ENCODE assay signal across 1 cellular context in genomic region chr15:69760890-69761568, GRCh38.
A peak's percentile ranks its signal among the peaks of the same experiment; 100 is the strongest.
TF ChIP-seq lines count a peak whose summit lies in the region.

No MANE protein-coding gene starts in this region.

TF ChIP-seq in GM12878, 131 proteins besides CTCF, POLR2A, EP300 and RAD21 (continued from another document and continues in another):
- no peak for TF ChIP-seq ZNF592 (IDR thresholded peaks at IDR 0.05)
- TF ChIP-seq, protein P1, sequence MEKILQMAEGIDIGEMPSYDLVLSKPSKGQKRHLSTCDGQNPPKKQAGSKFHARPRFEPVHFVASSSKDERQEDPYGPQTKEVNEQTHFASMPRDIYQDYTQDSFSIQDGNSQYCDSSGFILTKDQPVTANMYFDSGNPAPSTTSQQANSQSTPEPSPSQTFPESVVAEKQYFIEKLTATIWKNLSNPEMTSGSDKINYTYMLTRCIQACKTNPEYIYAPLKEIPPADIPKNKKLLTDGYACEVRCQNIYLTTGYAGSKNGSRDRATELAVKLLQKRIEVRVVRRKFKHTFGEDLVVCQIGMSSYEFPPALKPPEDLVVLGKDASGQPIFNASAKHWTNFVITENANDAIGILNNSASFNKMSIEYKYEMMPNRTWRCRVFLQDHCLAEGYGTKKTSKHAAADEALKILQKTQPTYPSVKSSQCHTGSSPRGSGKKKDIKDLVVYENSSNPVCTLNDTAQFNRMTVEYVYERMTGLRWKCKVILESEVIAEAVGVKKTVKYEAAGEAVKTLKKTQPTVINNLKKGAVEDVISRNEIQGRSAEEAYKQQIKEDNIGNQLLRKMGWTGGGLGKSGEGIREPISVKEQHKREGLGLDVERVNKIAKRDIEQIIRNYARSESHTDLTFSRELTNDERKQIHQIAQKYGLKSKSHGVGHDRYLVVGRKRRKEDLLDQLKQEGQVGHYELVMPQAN (conservative IDR thresholded peaks at IDR 0.05) = no peak
- TF ChIP-seq, protein P2, sequence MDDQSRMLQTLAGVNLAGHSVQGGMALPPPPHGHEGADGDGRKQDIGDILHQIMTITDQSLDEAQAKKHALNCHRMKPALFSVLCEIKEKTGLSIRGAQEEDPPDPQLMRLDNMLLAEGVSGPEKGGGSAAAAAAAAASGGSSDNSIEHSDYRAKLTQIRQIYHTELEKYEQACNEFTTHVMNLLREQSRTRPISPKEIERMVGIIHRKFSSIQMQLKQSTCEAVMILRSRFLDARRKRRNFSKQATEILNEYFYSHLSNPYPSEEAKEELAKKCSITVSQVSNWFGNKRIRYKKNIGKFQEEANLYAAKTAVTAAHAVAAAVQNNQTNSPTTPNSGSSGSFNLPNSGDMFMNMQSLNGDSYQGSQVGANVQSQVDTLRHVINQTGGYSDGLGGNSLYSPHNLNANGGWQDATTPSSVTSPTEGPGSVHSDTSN (IDR thresholded peaks at IDR 0.05; ENCODE audit: insufficient replicate concordance, low read depth, low read length) = no peak
- peak; percentile 73 for TF ChIP-seq NFIC (IDR thresholded peaks at IDR 0.05; ENCODE audit: low read depth, low read length)
- TF ChIP-seq EED (IDR thresholded peaks at IDR 0.05; ENCODE audit: low read depth) = peak; percentile 53; the same call in 1 of the 2 replicates
- 0 out of 2 replicates have a peak, but pooled peaks have one; percentile 44 for TF ChIP-seq DPF2 (IDR thresholded peaks at IDR 0.05)
- TF ChIP-seq RAD51 (IDR thresholded peaks at IDR 0.05) = no peak
- TF ChIP-seq NR2C1 (IDR thresholded peaks at IDR 0.05) = no peak
- no peak for TF ChIP-seq ZSCAN29 (IDR thresholded peaks at IDR 0.05)
- TF ChIP-seq JUNB (IDR thresholded peaks at IDR 0.05) = no peak; the same call in 1 of the 2 replicates
- no peak for TF ChIP-seq HSF1 (IDR thresholded peaks at IDR 0.05; ENCODE audit: low read depth, low read length)
- no peak for TF ChIP-seq ZZZ3 (IDR thresholded peaks at IDR 0.05; ENCODE audit: control insufficient read depth, insufficient read length, low read depth)
- TF ChIP-seq KLF5 (IDR thresholded peaks at IDR 0.05; ENCODE audit: partially characterized antibody) = no peak
- TF ChIP-seq NBN (IDR thresholded peaks at IDR 0.05) = 0 out of 2 replicates have a peak, but pooled peaks have one; percentile 53
- TF ChIP-seq MTA2 (IDR thresholded peaks at IDR 0.05; ENCODE audit: low read depth) = peak; percentile 77
- TF ChIP-seq, protein P3, sequence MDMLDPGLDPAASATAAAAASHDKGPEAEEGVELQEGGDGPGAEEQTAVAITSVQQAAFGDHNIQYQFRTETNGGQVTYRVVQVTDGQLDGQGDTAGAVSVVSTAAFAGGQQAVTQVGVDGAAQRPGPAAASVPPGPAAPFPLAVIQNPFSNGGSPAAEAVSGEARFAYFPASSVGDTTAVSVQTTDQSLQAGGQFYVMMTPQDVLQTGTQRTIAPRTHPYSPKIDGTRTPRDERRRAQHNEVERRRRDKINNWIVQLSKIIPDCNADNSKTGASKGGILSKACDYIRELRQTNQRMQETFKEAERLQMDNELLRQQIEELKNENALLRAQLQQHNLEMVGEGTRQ (IDR thresholded peaks at IDR 0.05; ENCODE audit: borderline replicate concordance, low read depth, low read length) = no peak
- peak; percentile 25 for TF ChIP-seq MEF2B (IDR thresholded peaks at IDR 0.05; ENCODE audit: partially characterized antibody, poor library complexity, severe bottlenecking)
- TF ChIP-seq SP1 (IDR thresholded peaks at IDR 0.05; ENCODE audit: low read depth, low read length) = peak; percentile 41
- TF ChIP-seq MEF2A (IDR thresholded peaks at IDR 0.05; ENCODE audit: insufficient read depth, low read depth, low read length) = peak; percentile 68; the same call in 1 of the 2 replicates
- peak; percentile 87 for TF ChIP-seq CBX5 (IDR thresholded peaks at IDR 0.05; ENCODE audit: low read depth)
- no peak for TF ChIP-seq NFYA (IDR thresholded peaks at IDR 0.05; ENCODE audit: borderline replicate concordance, low read depth, low read length)
- TF ChIP-seq ZNF274 (IDR thresholded peaks at IDR 0.05; ENCODE audit: insufficient read depth, insufficient read length) = no peak
- TF ChIP-seq, protein P4, sequence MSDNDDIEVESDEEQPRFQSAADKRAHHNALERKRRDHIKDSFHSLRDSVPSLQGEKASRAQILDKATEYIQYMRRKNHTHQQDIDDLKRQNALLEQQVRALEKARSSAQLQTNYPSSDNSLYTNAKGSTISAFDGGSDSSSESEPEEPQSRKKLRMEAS (IDR thresholded peaks at IDR 0.05; ENCODE audit: low read depth, low read length) = no peak
- TF ChIP-seq PML (IDR thresholded peaks at IDR 0.05; ENCODE audit: low read length) = no peak
- TF ChIP-seq PAX5 (IDR thresholded peaks at IDR 0.05; ENCODE audit: borderline replicate concordance, low read depth, low read length) = peak; percentile 77; the same call in 1 of the 2 replicates
- TF ChIP-seq, protein P5, sequence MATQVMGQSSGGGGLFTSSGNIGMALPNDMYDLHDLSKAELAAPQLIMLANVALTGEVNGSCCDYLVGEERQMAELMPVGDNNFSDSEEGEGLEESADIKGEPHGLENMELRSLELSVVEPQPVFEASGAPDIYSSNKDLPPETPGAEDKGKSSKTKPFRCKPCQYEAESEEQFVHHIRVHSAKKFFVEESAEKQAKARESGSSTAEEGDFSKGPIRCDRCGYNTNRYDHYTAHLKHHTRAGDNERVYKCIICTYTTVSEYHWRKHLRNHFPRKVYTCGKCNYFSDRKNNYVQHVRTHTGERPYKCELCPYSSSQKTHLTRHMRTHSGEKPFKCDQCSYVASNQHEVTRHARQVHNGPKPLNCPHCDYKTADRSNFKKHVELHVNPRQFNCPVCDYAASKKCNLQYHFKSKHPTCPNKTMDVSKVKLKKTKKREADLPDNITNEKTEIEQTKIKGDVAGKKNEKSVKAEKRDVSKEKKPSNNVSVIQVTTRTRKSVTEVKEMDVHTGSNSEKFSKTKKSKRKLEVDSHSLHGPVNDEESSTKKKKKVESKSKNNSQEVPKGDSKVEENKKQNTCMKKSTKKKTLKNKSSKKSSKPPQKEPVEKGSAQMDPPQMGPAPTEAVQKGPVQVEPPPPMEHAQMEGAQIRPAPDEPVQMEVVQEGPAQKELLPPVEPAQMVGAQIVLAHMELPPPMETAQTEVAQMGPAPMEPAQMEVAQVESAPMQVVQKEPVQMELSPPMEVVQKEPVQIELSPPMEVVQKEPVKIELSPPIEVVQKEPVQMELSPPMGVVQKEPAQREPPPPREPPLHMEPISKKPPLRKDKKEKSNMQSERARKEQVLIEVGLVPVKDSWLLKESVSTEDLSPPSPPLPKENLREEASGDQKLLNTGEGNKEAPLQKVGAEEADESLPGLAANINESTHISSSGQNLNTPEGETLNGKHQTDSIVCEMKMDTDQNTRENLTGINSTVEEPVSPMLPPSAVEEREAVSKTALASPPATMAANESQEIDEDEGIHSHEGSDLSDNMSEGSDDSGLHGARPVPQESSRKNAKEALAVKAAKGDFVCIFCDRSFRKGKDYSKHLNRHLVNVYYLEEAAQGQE (IDR thresholded peaks at IDR 0.05; ENCODE audit: low read depth, low read length) = no peak
- TF ChIP-seq ZNF384 (IDR thresholded peaks at IDR 0.05; ENCODE audit: borderline replicate concordance, low read depth, low read length) = peak; percentile 88
- TF ChIP-seq TAF1 (IDR thresholded peaks at IDR 0.05; ENCODE audit: borderline replicate concordance, low read depth, low read length) = no peak
- TF ChIP-seq MTA3 (IDR thresholded peaks at IDR 0.05; ENCODE audit: borderline replicate concordance, low read length) = peak; percentile 61; the same call in 1 of the 2 replicates
- no peak for TF ChIP-seq SREBF1 (IDR thresholded peaks at IDR 0.05; ENCODE audit: low read length)
- TF ChIP-seq, protein P6, sequence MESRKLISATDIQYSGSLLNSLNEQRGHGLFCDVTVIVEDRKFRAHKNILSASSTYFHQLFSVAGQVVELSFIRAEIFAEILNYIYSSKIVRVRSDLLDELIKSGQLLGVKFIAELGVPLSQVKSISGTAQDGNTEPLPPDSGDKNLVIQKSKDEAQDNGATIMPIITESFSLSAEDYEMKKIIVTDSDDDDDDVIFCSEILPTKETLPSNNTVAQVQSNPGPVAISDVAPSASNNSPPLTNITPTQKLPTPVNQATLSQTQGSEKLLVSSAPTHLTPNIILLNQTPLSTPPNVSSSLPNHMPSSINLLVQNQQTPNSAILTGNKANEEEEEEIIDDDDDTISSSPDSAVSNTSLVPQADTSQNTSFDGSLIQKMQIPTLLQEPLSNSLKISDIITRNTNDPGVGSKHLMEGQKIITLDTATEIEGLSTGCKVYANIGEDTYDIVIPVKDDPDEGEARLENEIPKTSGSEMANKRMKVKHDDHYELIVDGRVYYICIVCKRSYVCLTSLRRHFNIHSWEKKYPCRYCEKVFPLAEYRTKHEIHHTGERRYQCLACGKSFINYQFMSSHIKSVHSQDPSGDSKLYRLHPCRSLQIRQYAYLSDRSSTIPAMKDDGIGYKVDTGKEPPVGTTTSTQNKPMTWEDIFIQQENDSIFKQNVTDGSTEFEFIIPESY (IDR thresholded peaks at IDR 0.05) = no peak
- TF ChIP-seq LARP7 (IDR thresholded peaks at IDR 0.05) = no peak
- 0 out of 2 replicates have a peak, but pooled peaks have one; percentile 77 for TF ChIP-seq TBL1XR1 (IDR thresholded peaks at IDR 0.05; ENCODE audit: low read depth, low read length)
- TF ChIP-seq EGR1 (IDR thresholded peaks at IDR 0.05; ENCODE audit: borderline replicate concordance in 1 of 2, low read depth in 2 of 2, low read length in 2 of 2) = no peak
- peak in 1 of 2 experiments; percentile 52; a peak in 2 of 4 replicates for TF ChIP-seq ETV6 (conservative IDR thresholded peaks at IDR 0.05 in 1 of 2, IDR thresholded peaks at IDR 0.05 in 1 of 2; ENCODE audit: borderline replicate concordance in 1 of 2, low read depth in 1 of 2)
- no peak for TF ChIP-seq SMARCA5 (IDR thresholded peaks at IDR 0.05)
- TF ChIP-seq TCF3 (IDR thresholded peaks at IDR 0.05; ENCODE audit: borderline replicate concordance, insufficient read depth, low read depth, low read length) = peak; percentile 87
- no peak for TF ChIP-seq SMC3 (IDR thresholded peaks at IDR 0.05; ENCODE audit: borderline replicate concordance, low read length)
- TF ChIP-seq POU2F2 (IDR thresholded peaks at IDR 0.05; ENCODE audit: borderline replicate concordance, low read depth, low read length) = peak; percentile 48; the same call in 1 of the 3 replicates
- TF ChIP-seq SMAD1 (IDR thresholded peaks at IDR 0.05; ENCODE audit: low read depth, partially characterized antibody) = no peak
- peak; percentile 55 for TF ChIP-seq SKIL (IDR thresholded peaks at IDR 0.05; ENCODE audit: low read depth, poor library complexity, severe bottlenecking)
- TF ChIP-seq ESRRA (IDR thresholded peaks at IDR 0.05; ENCODE audit: low read length) = no peak
- no peak for TF ChIP-seq POLR2AphosphoS5 (IDR thresholded peaks at IDR 0.05; ENCODE audit: low read length)
